In the genomic region with DNA sequence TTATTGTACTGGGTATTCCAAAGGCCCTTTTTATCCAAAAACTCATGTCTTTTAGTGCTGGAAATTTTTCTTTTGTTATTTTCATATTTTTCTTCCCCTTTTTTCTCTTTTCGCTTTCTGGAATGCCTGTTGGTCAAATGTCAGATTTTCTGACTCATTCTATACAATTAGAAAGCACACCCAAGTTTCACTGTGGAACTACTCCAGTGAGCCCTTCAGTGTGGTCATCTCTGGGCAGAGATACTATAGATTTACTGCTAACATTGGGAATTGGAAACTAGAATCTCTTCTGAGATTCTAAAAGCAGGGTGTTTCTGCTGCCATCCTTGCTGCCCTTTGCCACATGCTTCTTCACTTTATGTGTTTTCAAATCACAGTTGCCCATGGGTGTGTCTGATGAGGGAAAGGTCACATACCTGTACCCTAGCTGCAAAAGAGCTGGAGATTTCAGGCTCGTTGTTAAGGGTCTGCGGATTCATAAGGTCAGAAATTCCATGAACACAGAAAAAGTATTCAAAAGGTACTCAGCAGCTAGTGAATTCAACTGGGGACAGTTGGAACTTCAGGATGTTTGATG, we compare ENCODE assay signal across 13 cellular contexts. TPM values are rescaled to one million over a fixed set of nuclear protein-coding genes. Genes with fewer than 3 reads are reported as not detected.
DNase-seq lines count a peak whose midpoint lies in the region; ATAC-seq and TF ChIP-seq lines count a peak whose summit lies in the region.
"Had no signal": no experiment of that assay in that cellular context is flagged by ENCODE, and none has a peak within 500 bp of the region (broad histone marks: within the 10 kb centered on the region; RNA-seq: fewer than 3 reads in every experiment).

No MANE protein-coding gene starts in this region.

- H3K36me3 Mint-ChIP-seq in GM23338 (ENCODE audit: low read depth): no peaks in the 10 kb centered on the region

- H3K9ac ChIP-seq in OCI-LY3 (ENCODE audit: low read length) (no peak overlapping the region), colonic mucosa (ENCODE audit: low read depth in 2 of 2, low read length in 2 of 2) (peak overlapping the region in 1 of 2 donors; percentile 3)

- no peaks in the 10 kb centered on the region for H3K27me3 Mint-ChIP-seq in GM23338 (ENCODE audit: insufficient read depth, low read depth, poor library complexity)

- peaks cover 39% of the 10 kb centered on the region for H3K4me1 Mint-ChIP-seq in GM23338

- H3K27ac Mint-ChIP-seq in GM23338: peak overlapping the region; percentile 70; the same call in 1 of the 2 replicates

- H3K79me2 ChIP-seq in GM23338 (replicated peaks; ENCODE audit: insufficient read depth) (peaks cover 23% of the 10 kb centered on the region), OCI-LY3 (ENCODE audit: low read length) (peaks cover 4% of the 10 kb centered on the region; the same call in 1 of the 2 replicates)

- peaks cover 5% of the 10 kb centered on the region for H3F3A ChIP-seq in GM23338 (replicated peaks; ENCODE audit: low read depth)

- H2AFZ ChIP-seq in GM23338: no peak overlapping the region
- H2AFZ ChIP-seq in OCI-LY3 (ENCODE audit: low read depth, low read length): no peak overlapping the region

- H3K9me3 ChIP-seq in OCI-LY3 (ENCODE audit: insufficient read depth, low read length): no peaks in the 10 kb centered on the region
- no peaks in the 10 kb centered on the region for H3K9me3 ChIP-seq in colonic mucosa
- H3K9me3 ChIP-seq in upper lobe of right lung: no peaks in the 10 kb centered on the region
- no peaks in the 10 kb centered on the region for H3K9me3 ChIP-seq in psoas muscle

- 81 to 87% (median 86%) methylated on average over 3 of the region's 3 CpGs for WGBS in psoas muscle, 3 donors

- ATAC-seq in GM23338 (no peak), upper lobe of right lung (peak; percentile 42), psoas muscle (no peak)

- DNase-seq in GM23338 (ENCODE audit: low spot score) (no peak), colonic mucosa (peak; percentile 40), upper lobe of right lung (no peak), SHP77 (lab: John Stamatoyannopoulos, UW) (no peak), psoas muscle (no peak), HT-29 (ENCODE audit: low spot score) (no peak)
- DNase-seq: DMS 273 treated with DMSO at 0.1 percent for 48 hours, KG1, NCI-H1417, NCI-H2029 treated with DMSO at 0.1 percent for 48 hours, NCI-H510A treated with DMSO at 0.1 percent for 48 hours, T-helper 1 cell had no signal

- H3K4me1 ChIP-seq in GM23338 (ENCODE audit: insufficient read depth): peaks cover 41% of the 10 kb centered on the region
- H3K4me1 ChIP-seq in OCI-LY3 (ENCODE audit: low read length): peaks cover 23% of the 10 kb centered on the region
- no peaks in the 10 kb centered on the region for H3K4me1 ChIP-seq in colonic mucosa
- peaks cover 15% of the 10 kb centered on the region for H3K4me1 ChIP-seq in upper lobe of right lung
- peaks cover 13% of the 10 kb centered on the region for H3K4me1 ChIP-seq in psoas muscle

- intact Hi-C loops in colonic mucosa (cut with DNase I) (no loop called here), upper lobe of right lung (cut with DNase I) (no loop called here), psoas muscle (cut with DNase I) (no loop called here)

- H3K27me3 ChIP-seq in GM23338 (ENCODE audit: insufficient read depth) (no peaks in the 10 kb centered on the region), OCI-LY3 (ENCODE audit: low read depth, low read length) (no peaks in the 10 kb centered on the region), colonic mucosa (no peaks in the 10 kb centered on the region), upper lobe of right lung (no peaks in the 10 kb centered on the region), psoas muscle (ENCODE audit: insufficient read depth in 3 of 3, low read length in 2 of 3) (no peaks in the 10 kb centered on the region)

- H3K4me3 ChIP-seq in GM23338 (no peak overlapping the region), OCI-LY3 (ENCODE audit: low read length) (no peak overlapping the region), colonic mucosa (no peak overlapping the region), upper lobe of right lung (no peak overlapping the region), psoas muscle (no peak overlapping the region)

- H3K4me3 Mint-ChIP-seq in GM23338: no peak overlapping the region

- no peak overlapping the region for H3K4me2 ChIP-seq in GM23338
- H3K4me2 ChIP-seq in OCI-LY3 (ENCODE audit: low read length): 0 out of 2 replicates have a peak overlapping the region, but pooled peaks have one; percentile 3

- no peaks in the 10 kb centered on the region for H3K9me2 ChIP-seq in GM23338 (ENCODE audit: insufficient read depth)

- H3K9me3 Mint-ChIP-seq in GM23338: no peaks in the 10 kb centered on the region

- TF ChIP-seq CTCF in GM23338 (conservative IDR thresholded peaks at IDR 0.05; ENCODE audit: low read depth in 2 of 2) (no peak), OCI-LY3 (IDR thresholded peaks at IDR 0.05; ENCODE audit: low read depth, low read length) (no peak), colonic mucosa (IDR thresholded peaks at IDR 0.05) (no peak), upper lobe of right lung (IDR thresholded peaks at IDR 0.05) (no peak), psoas muscle (IDR thresholded peaks at IDR 0.05) (no peak)

- H4K20me1 ChIP-seq in GM23338 (replicated peaks; ENCODE audit: insufficient read depth) (no peaks in the 10 kb centered on the region), OCI-LY3 (ENCODE audit: insufficient read depth, low read length) (no peaks in the 10 kb centered on the region)

- H3K36me3 ChIP-seq in GM23338 (ENCODE audit: insufficient read depth) (no peaks in the 10 kb centered on the region), OCI-LY3 (replicated peaks; ENCODE audit: low read depth, low read length) (no peaks in the 10 kb centered on the region), colonic mucosa (no peaks in the 10 kb centered on the region), upper lobe of right lung (no peaks in the 10 kb centered on the region), psoas muscle (ENCODE audit: insufficient read depth in 1 of 2, low read depth in 1 of 2) (no peaks in the 10 kb centered on the region)

- no peak overlapping the region for H3K27ac ChIP-seq in GM23338 (ENCODE audit: low read depth)
- no peak overlapping the region for H3K27ac ChIP-seq in OCI-LY3 (ENCODE audit: low read length)
- H3K27ac ChIP-seq in colonic mucosa: peak overlapping the region; percentile 5
- H3K27ac ChIP-seq in upper lobe of right lung: no peak overlapping the region
- H3K27ac ChIP-seq in psoas muscle: no peak overlapping the region

TF ChIP-seq in GM23338, 12 proteins besides CTCF, POLR2A, EP300 and RAD21:
- no peak for TF ChIP-seq REST (IDR thresholded peaks at IDR 0.05; ENCODE audit: unreplicated experiment)
- no peak for TF ChIP-seq JUNB (IDR thresholded peaks at IDR 0.05; ENCODE audit: unreplicated experiment)
- no peak for TF ChIP-seq ZNF114 (CRISPR knock-in tag; IDR thresholded peaks at IDR 0.05)
- TF ChIP-seq ZNF331 (CRISPR knock-in tag; IDR thresholded peaks at IDR 0.05; ENCODE audit: low read depth): no peak
- TF ChIP-seq POLR2AphosphoS5 (IDR thresholded peaks at IDR 0.05; ENCODE audit: low read depth): no peak
- no peak for TF ChIP-seq CREB1 (CRISPR knock-in tag; IDR thresholded peaks at IDR 0.05; ENCODE audit: low read depth)
TF ChIP-seq in GM23338: peak in this region for 0.

RNA-seq across cellular contexts. Expression of gene WASL, which starts 5.6 kb away (rescaled TPM):
- total RNA-seq in GM23338 (2014; rRNA removed; shearing (Covaris generic)): 45.3 and 57.0 TPM in 2 replicates
- polyA plus RNA-seq in GM23338 (2016; fragmentation: Nextera tagmentation; extraction: Ambion mirVana): 35.6 and 36.4 TPM in 2 replicates
- total RNA-seq in colonic mucosa: 100 to 1,000 TPM in 1 of 2 donors, 10 to 100 TPM in 1; 54.9 to 126 TPM
- 40.0 TPM for total RNA-seq in upper lobe of right lung
- total RNA-seq in psoas muscle: 10 to 100 TPM; 28.9 to 37.8 (median 33.8) TPM
- 10 to 100 TPM; 17.6 to 33.9 (median 18.4) TPM for polyA plus RNA-seq in psoas muscle
- 8.9 and 9.7 TPM in 2 replicates for total RNA-seq in HT-29 (2014; rRNA removed; shearing (Covaris generic))
